Comparison of ENCODE assay signal across 20 cellular contexts in the genomic region with DNA sequence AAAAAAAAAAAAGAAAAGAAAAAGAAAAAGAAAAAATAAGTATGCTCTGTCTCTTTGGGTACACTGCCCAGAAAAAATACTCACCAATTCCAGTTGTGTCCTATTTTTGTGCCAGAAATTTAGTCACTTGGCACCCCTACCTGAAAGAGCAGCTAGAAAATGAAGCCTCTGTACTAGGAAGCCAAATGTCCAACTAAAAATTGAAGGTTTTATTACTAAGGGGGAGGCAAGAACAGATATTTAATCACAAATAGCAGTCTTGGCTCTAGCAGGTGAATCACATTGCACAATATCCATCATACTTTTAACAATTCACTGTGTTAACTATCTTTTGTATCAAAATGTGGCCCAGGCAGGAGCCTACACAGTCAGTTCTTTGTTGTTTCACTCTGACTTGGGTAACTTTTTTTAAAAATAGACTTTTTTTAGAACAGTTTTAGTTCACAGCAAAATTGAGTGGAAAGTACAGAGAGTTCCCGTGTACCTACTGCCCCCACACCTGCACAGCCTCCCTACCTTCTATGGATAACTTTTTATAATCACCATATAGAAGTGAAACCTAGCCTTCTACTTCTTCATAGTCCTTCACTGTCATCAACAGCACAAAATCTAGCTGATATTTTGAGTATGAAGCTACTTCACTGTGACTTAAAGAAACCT.
DNase-seq lines count a peak whose midpoint lies in the region; ATAC-seq and TF ChIP-seq lines count a peak whose summit lies in the region.
"Had no signal": no experiment of that assay in that cellular context is flagged by ENCODE, and none has a peak within 500 bp of the region (broad histone marks: within the 10 kb centered on the region; RNA-seq: fewer than 3 reads in every experiment).

No MANE protein-coding gene starts in this region.

- no peak for DNase-seq in activated naive CD4-positive, alpha-beta T cell treated with Interleukin-2 at 50 U/mL for 16 hours
- DNase-seq in spleen (no peak), DMS114 treated with DMSO at 0.1 percent for 48 hours (lab: John Stamatoyannopoulos, UW; ENCODE audit: unreplicated experiment) (no peak), endothelial cell (ENCODE audit: low spot score) (no peak)
- DNase-seq in NK-92 treated with Interleukin-12 subunit alpha and Interleukin-12 subunit beta, amount 100 ng/mL, for 24 hours (lab: John Stamatoyannopoulos, UW): no peak
- DNase-seq: activated CD8-positive, alpha-beta memory T cell treated with anti-CD3 and anti-CD28 coated beads, Interleukin-2, amount 50 U/mL, for 48 hours; activated naive CD8-positive, alpha-beta T cell treated with anti-CD3 and anti-CD28 coated beads, Interleukin-2, amount 10 ng/mL, durations not matched to agents 7 days and 5 days; CD4-positive, alpha-beta memory T cell; NCI-H1694; NCI-H524; retina; stimulated activated CD4-positive, alpha-beta T cell treated with anti-CD3 and anti-CD28 coated beads, Interleukin-1b, Interleukin-23, amount 100 ng/mL, for 48 hours; SW 1271; tibial artery; WERI-Rb-1 had no signal

- peak overlapping the region; percentile 46 for H3K27ac Mint-ChIP-seq in activated naive CD4-positive, alpha-beta T cell treated with anti-CD3 and anti-CD28 coated beads, Interleukin-2, amount 50 U/mL, for 24 hours
- no peak overlapping the region for H3K27ac Mint-ChIP-seq in activated T-helper 17 cell treated with anti-CD3 and anti-CD28 coated beads, Interleukin-2, amount 50 U/mL, for 72 hours
- H3K27ac Mint-ChIP-seq in endothelial cell (ENCODE audit: unreplicated experiment): no peak overlapping the region
- H3K27ac Mint-ChIP-seq: activated naive CD8-positive, alpha-beta T cell treated with anti-CD3 and anti-CD28 coated beads, Interleukin-2, amount 10 ng/mL, durations not matched to agents 7 days and 5 days; CD4-positive, alpha-beta memory T cell had no signal

- no peaks in the 10 kb centered on the region for H3K36me3 ChIP-seq in spleen
- H3K36me3 ChIP-seq: tibial artery, WERI-Rb-1 had no signal

- H3K27ac ChIP-seq in spleen: peak overlapping the region in 7 of 8 donors; percentile 27 to 88 (median 76)
- H3K27ac ChIP-seq: A549, tibial artery, WERI-Rb-1 had no signal

- TF ChIP-seq POLR2A in spleen (IDR thresholded peaks at IDR 0.05): no peak

- no peak overlapping the region for H3K4me3 ChIP-seq in spleen
- H3K4me3 ChIP-seq: A549, tibial artery had no signal

- H3K4me1 ChIP-seq in spleen: peaks cover 0 to 40% (median 21%) of the 10 kb centered on the region in 6 donors
- H3K4me1 ChIP-seq: A549 had no signal

- H3K4me1 Mint-ChIP-seq in activated naive CD4-positive, alpha-beta T cell treated with anti-CD3 and anti-CD28 coated beads, Interleukin-2, amount 50 U/mL, for 24 hours: peaks cover 27% of the 10 kb centered on the region
- peaks cover 5% of the 10 kb centered on the region for H3K4me1 Mint-ChIP-seq in activated T-helper 17 cell treated with anti-CD3 and anti-CD28 coated beads, Interleukin-2, amount 50 U/mL, for 72 hours
- H3K4me1 Mint-ChIP-seq in endothelial cell (ENCODE audit: unreplicated experiment): peaks cover 4% of the 10 kb centered on the region

- peaks cover 0 to 44% (median 7%) of the 10 kb centered on the region in 8 donors for H3K9me3 ChIP-seq in spleen
- H3K9me3 ChIP-seq: tibial artery had no signal

- intact Hi-C loops in spleen (cut with DNase I; ENCODE audit: low total_unique reads): no loop called here

- H3K4me3 Mint-ChIP-seq in activated naive CD4-positive, alpha-beta T cell treated with anti-CD3 and anti-CD28 coated beads, Interleukin-2, amount 50 U/mL, for 24 hours: no peak overlapping the region
- peak overlapping the region; percentile 25 for H3K4me3 Mint-ChIP-seq in activated T-helper 17 cell treated with anti-CD3 and anti-CD28 coated beads, Interleukin-2, amount 50 U/mL, for 72 hours
- H3K4me3 Mint-ChIP-seq in endothelial cell (ENCODE audit: unreplicated experiment): no peak overlapping the region
- H3K4me3 Mint-ChIP-seq: activated naive CD8-positive, alpha-beta T cell treated with anti-CD3 and anti-CD28 coated beads, Interleukin-2, amount 10 ng/mL, durations not matched to agents 7 days and 5 days; CD4-positive, alpha-beta memory T cell; nephron had no signal

- peak; percentile 37 for ATAC-seq in HG02870 (IDR thresholded peaks at IDR 0.05; ENCODE audit: unreplicated experiment)
- ATAC-seq in activated T-helper 17 cell treated with anti-CD3 and anti-CD28 coated beads, Interleukin-2, amount 50 U/mL, for 72 hours (replicated peaks): peak; percentile 38
- ATAC-seq: A549 had no signal

- no peaks in the 10 kb centered on the region for H3K27me3 Mint-ChIP-seq in activated naive CD4-positive, alpha-beta T cell treated with anti-CD3 and anti-CD28 coated beads, Interleukin-2, amount 50 U/mL, for 24 hours
- no peaks in the 10 kb centered on the region for H3K27me3 Mint-ChIP-seq in activated T-helper 17 cell treated with anti-CD3 and anti-CD28 coated beads, Interleukin-2, amount 50 U/mL, for 72 hours
- H3K27me3 Mint-ChIP-seq in endothelial cell (ENCODE audit: unreplicated experiment): no peaks in the 10 kb centered on the region
- H3K27me3 Mint-ChIP-seq: activated naive CD8-positive, alpha-beta T cell treated with anti-CD3 and anti-CD28 coated beads, Interleukin-2, amount 10 ng/mL, durations not matched to agents 7 days and 5 days; CD4-positive, alpha-beta memory T cell had no signal

- H3K36me3 Mint-ChIP-seq in activated naive CD4-positive, alpha-beta T cell treated with anti-CD3 and anti-CD28 coated beads, Interleukin-2, amount 50 U/mL, for 24 hours: peaks cover 4% of the 10 kb centered on the region
- no peaks in the 10 kb centered on the region for H3K36me3 Mint-ChIP-seq in activated T-helper 17 cell treated with anti-CD3 and anti-CD28 coated beads, Interleukin-2, amount 50 U/mL, for 72 hours (ENCODE audit: low read depth)
- no peaks in the 10 kb centered on the region for H3K36me3 Mint-ChIP-seq in endothelial cell (ENCODE audit: low read depth, unreplicated experiment)

- no peaks in the 10 kb centered on the region for H3K9me3 Mint-ChIP-seq in activated naive CD4-positive, alpha-beta T cell treated with anti-CD3 and anti-CD28 coated beads, Interleukin-2, amount 50 U/mL, for 24 hours
- H3K9me3 Mint-ChIP-seq in activated T-helper 17 cell treated with anti-CD3 and anti-CD28 coated beads, Interleukin-2, amount 50 U/mL, for 72 hours: peaks cover 6% of the 10 kb centered on the region
- H3K9me3 Mint-ChIP-seq in endothelial cell (ENCODE audit: unreplicated experiment): no peaks in the 10 kb centered on the region

- no peak for TF ChIP-seq CTCF in spleen (IDR thresholded peaks at IDR 0.05 in 8 of 11, conservative IDR thresholded peaks at IDR 0.05 in 3 of 11)
- TF ChIP-seq CTCF in endothelial cell (IDR thresholded peaks at IDR 0.05; ENCODE audit: unreplicated experiment): no peak

- 21 to 69% (median 59%) methylated on average over 1 of the region's 1 CpG for WGBS in spleen, 5 donors

- H3K27me3 ChIP-seq in spleen (replicated peaks in 1 of 7): no peaks in the 10 kb centered on the region
- H3K27me3 ChIP-seq: tibial artery had no signal
